8 cellular contexts compared by ENCODE assay signal in the genomic region with DNA sequence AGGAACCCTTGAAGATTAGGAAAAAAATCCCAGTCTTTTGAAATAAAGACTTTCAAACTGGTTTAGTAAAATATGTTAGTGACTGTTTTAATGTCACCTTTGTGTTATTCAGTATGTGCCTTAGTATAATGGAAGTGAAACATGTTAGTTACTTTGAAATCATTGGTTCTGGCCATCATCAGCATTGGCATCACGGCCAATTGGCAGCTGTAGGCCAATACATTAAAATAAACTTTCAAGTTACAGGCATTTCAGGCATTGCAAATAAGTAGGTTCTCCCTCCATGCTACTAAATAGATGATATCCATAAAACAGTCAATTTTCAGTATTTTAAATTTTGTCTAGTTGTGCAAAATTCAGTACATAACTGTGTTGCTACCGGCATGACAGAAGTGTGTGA. TPM values are rescaled to one million over a fixed set of nuclear protein-coding genes. Genes with fewer than 3 reads are reported as not detected.
A peak's percentile ranks its signal among the peaks of the same experiment; 100 is the strongest.
DNase-seq lines count a peak whose midpoint lies in the region; ATAC-seq and TF ChIP-seq lines count a peak whose summit lies in the region.

No MANE protein-coding gene starts in this region.

- H3K9me3 Mint-ChIP-seq in Caco-2 (ENCODE audit: unreplicated experiment) (no peaks in the 10 kb centered on the region), osteocyte (ENCODE audit: unreplicated experiment) (no peaks in the 10 kb centered on the region)
- H3K9me3 Mint-ChIP-seq in effector memory CD8-positive, alpha-beta T cell = no peaks in the 10 kb centered on the region

- no peaks in the 10 kb centered on the region for H3K9me2 ChIP-seq in PC-3 (replicated peaks; ENCODE audit: low read length)

- H3K4me2 ChIP-seq in PC-3 (ENCODE audit: low read length) = peak overlapping the region; percentile 97

- H3K9me3 ChIP-seq in Caco-2 (no peaks in the 10 kb centered on the region), PC-3 (ENCODE audit: low read length) (no peaks in the 10 kb centered on the region)

- no peak for DNase-seq in Caco-2
- peak; percentile 22 for DNase-seq in PC-3
- no peak for DNase-seq in effector memory CD8-positive, alpha-beta T cell
- DNase-seq in osteocyte (ENCODE audit: extremely low spot score, unreplicated experiment) = no peak
- no peak for DNase-seq in omental fat pad (ENCODE audit: low spot score)
- no peak for DNase-seq in anterior cingulate cortex (lab: John Stamatoyannopoulos, UW)
- DNase-seq in DMS 273 (lab: John Stamatoyannopoulos, UW; ENCODE audit: unreplicated experiment) = no peak

- no peak overlapping the region for H3K27ac Mint-ChIP-seq in Caco-2 (ENCODE audit: unreplicated experiment)
- H3K27ac Mint-ChIP-seq in effector memory CD8-positive, alpha-beta T cell = peak overlapping the region; percentile 90 to 92
- H3K27ac Mint-ChIP-seq in osteocyte (ENCODE audit: unreplicated experiment) = peak overlapping the region; percentile 94

- H3K4me3 Mint-ChIP-seq in Caco-2 (ENCODE audit: unreplicated experiment) (peak overlapping the region; percentile 83), osteocyte (ENCODE audit: unreplicated experiment) (peak overlapping the region; percentile 90)
- peak overlapping the region; percentile 75 to 97 for H3K4me3 Mint-ChIP-seq in effector memory CD8-positive, alpha-beta T cell

- CTCF ChIA-PET in Caco-2 (lab: Charles Lee) = no interaction called here
- CTCF ChIA-PET in PC-3 (lab: Charles Lee) = no interaction called here

- POLR2A ChIA-PET in Caco-2 (lab: Charles Lee) (interaction anchor here (0.7 kb wide), 1 partner anchor 40 kb away, joined by 4 read pairs; no protein-coding TSS in a partner anchor), PC-3 (lab: Charles Lee; ENCODE audit: unreplicated experiment) (no interaction called here)

- BruUV-seq in Caco-2 (replicated peaks; lab: Mats Ljungman, UMichigan) (no TSS peak), PC-3 (replicated peaks; lab: Mats Ljungman, UMichigan) (no TSS peak)

- H4K20me1 ChIP-seq in PC-3 (ENCODE audit: low read length) = peaks cover 12% of the 10 kb centered on the region; the same call in 1 of the 2 replicates

- H3K79me2 ChIP-seq in PC-3 (ENCODE audit: low read length) = peaks cover 72% of the 10 kb centered on the region

- no peak overlapping the region for H3K27ac ChIP-seq in PC-3 (ENCODE audit: low read length)

- H3F3A ChIP-seq in PC-3 (ENCODE audit: low read length, unreplicated experiment) = no peaks in the 10 kb centered on the region

- H3K36me3 Mint-ChIP-seq in Caco-2 (ENCODE audit: insufficient read depth, unreplicated experiment) = peaks cover 13% of the 10 kb centered on the region
- H3K36me3 Mint-ChIP-seq in effector memory CD8-positive, alpha-beta T cell (ENCODE audit: insufficient read depth) = peaks cover 37% of the 10 kb centered on the region
- H3K36me3 Mint-ChIP-seq in osteocyte (ENCODE audit: unreplicated experiment) = peaks cover 2% of the 10 kb centered on the region

- H3K4me3 ChIP-seq in Caco-2 (ENCODE audit: low read depth, low read length) = peak overlapping the region; percentile 77; the same call in 1 of the 2 replicates
- peak overlapping the region; percentile 88 for H3K4me3 ChIP-seq in PC-3 (ENCODE audit: low read length)

- TF ChIP-seq CTCF in Caco-2 (IDR thresholded peaks at IDR 0.05; ENCODE audit: insufficient read depth in 1 of 2, low read depth in 1 of 2, low read length in 1 of 2, severe bottlenecking in 1 of 2, unreplicated experiment in 1 of 2) (no peak), PC-3 (conservative IDR thresholded peaks at IDR 0.05; ENCODE audit: low read depth, low read length) (no peak), osteocyte (IDR thresholded peaks at IDR 0.05) (no peak), omental fat pad (IDR thresholded peaks at IDR 0.05) (no peak)

- no peak for ATAC-seq in PC-3
- no peak for ATAC-seq in effector memory CD8-positive, alpha-beta T cell (replicated peaks)
- ATAC-seq in omental fat pad (ENCODE audit: low FRiP score) = no peak
- ATAC-seq in HG03039 (IDR thresholded peaks at IDR 0.05; ENCODE audit: unreplicated experiment) = no peak

- H3K36me3 ChIP-seq in Caco-2 (ENCODE audit: control insufficient read depth, insufficient read depth, low read length) = no peaks in the 10 kb centered on the region
- H3K36me3 ChIP-seq in PC-3 (ENCODE audit: low read depth, low read length) = no peaks in the 10 kb centered on the region

- peak overlapping the region; percentile 84 for H2AFZ ChIP-seq in PC-3 (ENCODE audit: low read length)

- H3K9ac ChIP-seq in PC-3 (ENCODE audit: low read length) = peak overlapping the region; percentile 86; the same call in 1 of the 2 replicates

- peaks cover 11% of the 10 kb centered on the region for H3K4me1 Mint-ChIP-seq in Caco-2 (ENCODE audit: low read depth, unreplicated experiment)
- H3K4me1 Mint-ChIP-seq in effector memory CD8-positive, alpha-beta T cell (ENCODE audit: low read depth in 2 of 2) = peaks cover 28 to 62% of the 10 kb centered on the region in 2 donors
- peaks cover 54% of the 10 kb centered on the region for H3K4me1 Mint-ChIP-seq in osteocyte (ENCODE audit: unreplicated experiment)

- no peaks in the 10 kb centered on the region for H3K27me3 ChIP-seq in Caco-2 (replicated peaks; ENCODE audit: control insufficient read depth, insufficient read depth, low read length)
- H3K27me3 ChIP-seq in PC-3 (ENCODE audit: low read length) = no peaks in the 10 kb centered on the region

- intact Hi-C loops in Caco-2 (cut with micrococcal nuclease; ENCODE audit: unreplicated experiment) (no loop called here), PC-3 (cut with micrococcal nuclease) (no loop called here)

- no peaks in the 10 kb centered on the region for H3K27me3 Mint-ChIP-seq in Caco-2 (ENCODE audit: insufficient read depth, unreplicated experiment)
- H3K27me3 Mint-ChIP-seq in effector memory CD8-positive, alpha-beta T cell = no peaks in the 10 kb centered on the region
- no peaks in the 10 kb centered on the region for H3K27me3 Mint-ChIP-seq in osteocyte (ENCODE audit: unreplicated experiment)

- H3K4me1 ChIP-seq in Caco-2 = peaks cover 7% of the 10 kb centered on the region; the same call in 1 of the 2 replicates
- peaks cover 39% of the 10 kb centered on the region for H3K4me1 ChIP-seq in PC-3 (ENCODE audit: insufficient read depth, low read length)

RNA-seq across cellular contexts. Expression of gene MIER1, which starts 4.5 kb away (rescaled TPM):
- total RNA-seq in Caco-2 (2022) = 12.3 and 17.2 TPM in 2 replicates
- total RNA-seq in PC-3 (2014; rRNA removed) = 11.5 and 11.8 TPM in 2 replicates
- 45.8 and 48.3 TPM in 2 replicates for total RNA-seq in osteocyte
- 10 to 100 TPM; 30.9 to 55.5 (median 34.9) TPM for total RNA-seq in omental fat pad

RNA-seq across cellular contexts. Expression of gene DNAI4, which starts 4.6 kb away (rescaled TPM):
- 0.84 and 1.4 TPM in 2 replicates for total RNA-seq in Caco-2 (2022)
- total RNA-seq in PC-3 (2014; rRNA removed) = 0.46 and 1.6 TPM in 2 replicates
- 8.9 and 10.0 TPM in 2 replicates for total RNA-seq in osteocyte
- total RNA-seq in omental fat pad = 1 to 10 TPM; 2.8 to 8.8 (median 4.7) TPM
